1 cellular context compared by ENCODE assay signal in genomic region chr9:113454914-113455761, GRCh38.
TF ChIP-seq lines count a peak whose summit lies in the region.

No MANE protein-coding gene starts in this region.

TF ChIP-seq in IMR-90, 13 proteins besides CTCF, POLR2A, EP300 and RAD21 (continued from another document):
- no peak for TF ChIP-seq ELK1 (IDR thresholded peaks at IDR 0.05; ENCODE audit: borderline replicate concordance, low read depth, low read length)
- no peak for TF ChIP-seq BHLHE40 (IDR thresholded peaks at IDR 0.05; ENCODE audit: low read depth, low read length)
- 0 out of 2 replicates have a peak, but pooled peaks have one; percentile 16 for TF ChIP-seq FOS (IDR thresholded peaks at IDR 0.05; ENCODE audit: low read depth, low read length)
- no peak for TF ChIP-seq RCOR1 (IDR thresholded peaks at IDR 0.05; ENCODE audit: insufficient replicate concordance, low read length)
- peak; percentile 95 for TF ChIP-seq NFE2L2 (IDR thresholded peaks at IDR 0.05; ENCODE audit: low read depth, low read length)
